ENCODE assay signal across 8 cellular contexts in genomic region chr2:84905181-84906107, GRCh38. TPM values are rescaled to one million over a fixed set of nuclear protein-coding genes. Genes with fewer than 3 reads are reported as not detected.
DNase-seq lines count a peak whose midpoint lies in the region; ATAC-seq and TF ChIP-seq lines count a peak whose summit lies in the region.

TSS of gene TMSB10 (plus strand) at chr2:84905656.

- peak within 1 kb of the TSS; percentile 94 for H3K4me3 Mint-ChIP-seq in natural killer cell

- peaks cover 12 to 13% of the 10 kb centered on the region in 2 donors for H3K9me3 Mint-ChIP-seq in natural killer cell

- peak; percentile 66 for ATAC-seq in GM21576 (IDR thresholded peaks at IDR 0.05; ENCODE audit: unreplicated experiment)
- peak; percentile 83 to 89 (median 84) for ATAC-seq in natural killer cell
- peak; percentile 63 for ATAC-seq in stimulated activated naive CD8-positive, alpha-beta T cell treated with anti-CD3 and anti-CD28 coated beads, Interleukin-15, Interleukin-2, amounts not matched to agents 100 U/mL and 50 U/mL, for 24 hours

- H3K4me1 Mint-ChIP-seq in natural killer cell = peaks cover 55 to 76% of the 10 kb centered on the region in 2 donors

- peak within 1 kb of the TSS; percentile 85 to 86 for H3K27ac Mint-ChIP-seq in natural killer cell

- TF ChIP-seq EP300 in Ishikawa (IDR thresholded peaks at IDR 0.05; ENCODE audit: borderline replicate concordance) = no peak

- TF ChIP-seq CTCF in fibroblast of mammary gland (conservative IDR thresholded peaks at IDR 0.05; ENCODE audit: control insufficient read depth, insufficient read depth, low read depth, low read length) (no peak), natural killer cell (IDR thresholded peaks at IDR 0.05) (no peak)

- no peaks in the 10 kb centered on the region for H3K36me3 Mint-ChIP-seq in natural killer cell

- peak within 1 kb of the TSS; percentile 80 for H3K4me3 ChIP-seq in fibroblast of mammary gland (ENCODE audit: control insufficient read depth, low read depth, low read length)

- TF ChIP-seq RAD21 in Ishikawa (IDR thresholded peaks at IDR 0.05; ENCODE audit: low read depth) = peak; percentile 1; the same call in 1 of the 2 replicates

- DNase-seq in DMS79 treated with DMSO at 0.1 percent for 48 hours (lab: John Stamatoyannopoulos, UW) (peak; percentile 63), RPMI7951 (ENCODE audit: low read depth) (peak; percentile 88), fibroblast of mammary gland (ENCODE audit: low read depth) (peak; percentile 73), natural killer cell (peak; percentile 88)
- peak; percentile 85 to 89 for DNase-seq in activated T-helper 1 cell treated with anti-CD3 and anti-CD28 coated beads, Interleukin-2, amount 50 U/mL, for 16 hours (ENCODE audit: low read depth in 1 of 2, low spot score in 1 of 2)
- DNase-seq in stimulated activated naive CD8-positive, alpha-beta T cell treated with anti-CD3 and anti-CD28 coated beads, Interleukin-15, Interleukin-2, amounts not matched to agents 100 U/mL and 50 U/mL, for 24 hours = peak; percentile 92

- intact Hi-C loops in natural killer cell (cut with micrococcal nuclease) = loop anchor here (1.0 to 5.0 kb wide), 2 partner anchors 20 to 123 kb away; no protein-coding TSS in a partner anchor

- no peaks in the 10 kb centered on the region for H3K27me3 Mint-ChIP-seq in natural killer cell (ENCODE audit: low read depth in 2 of 2)

TF ChIP-seq in Ishikawa, 13 proteins besides CTCF, POLR2A, EP300 and RAD21:
- TF ChIP-seq TEAD4 (IDR thresholded peaks at IDR 0.05) (peak; percentile 9; the same call in 1 of the 2 replicates), CEBPB (IDR thresholded peaks at IDR 0.05) (no peak), EGR1 (IDR thresholded peaks at IDR 0.05) (peak; percentile 36; the same call in 1 of the 2 replicates), USF1 (IDR thresholded peaks at IDR 0.05) (peak; percentile 10), NFIC (IDR thresholded peaks at IDR 0.05) (no peak), TAF1 (IDR thresholded peaks at IDR 0.05; ENCODE audit: low read depth) (peak; percentile 85), MAX (IDR thresholded peaks at IDR 0.05) (peak; percentile 41; the same call in 1 of the 2 replicates), YY1 (IDR thresholded peaks at IDR 0.05; ENCODE audit: low read depth) (peak; percentile 29; the same call in 1 of the 2 replicates), ZBTB7A (IDR thresholded peaks at IDR 0.05; ENCODE audit: low read depth) (peak; percentile 62), CREB1 (IDR thresholded peaks at IDR 0.05; ENCODE audit: low read depth) (no peak; the same call in 1 of the 2 replicates)
TF ChIP-seq in Ishikawa: peak in this region for 7.

RNA-seq across cellular contexts. Expression of gene TMSB10, which starts in this region (rescaled TPM):
- total RNA-seq in RPMI7951 (2014; rRNA removed; shearing (Covaris generic)) = 10,908 and 12,539 TPM in 2 replicates
- total RNA-seq in natural killer cell = 1,000 to 10,000 TPM; 1,247 to 1,683 (median 1,557) TPM

Comparison
In these comparisons a context has a peak if more than half of its experiments do, and no peak if none do; other contexts are left out.
1. Peak in every context shown above with its lines: DNase-seq, ATAC-seq and H3K4me3 ChIP-seq.